Comparison of ENCODE assay signal across 22 cellular contexts in the genomic region with DNA sequence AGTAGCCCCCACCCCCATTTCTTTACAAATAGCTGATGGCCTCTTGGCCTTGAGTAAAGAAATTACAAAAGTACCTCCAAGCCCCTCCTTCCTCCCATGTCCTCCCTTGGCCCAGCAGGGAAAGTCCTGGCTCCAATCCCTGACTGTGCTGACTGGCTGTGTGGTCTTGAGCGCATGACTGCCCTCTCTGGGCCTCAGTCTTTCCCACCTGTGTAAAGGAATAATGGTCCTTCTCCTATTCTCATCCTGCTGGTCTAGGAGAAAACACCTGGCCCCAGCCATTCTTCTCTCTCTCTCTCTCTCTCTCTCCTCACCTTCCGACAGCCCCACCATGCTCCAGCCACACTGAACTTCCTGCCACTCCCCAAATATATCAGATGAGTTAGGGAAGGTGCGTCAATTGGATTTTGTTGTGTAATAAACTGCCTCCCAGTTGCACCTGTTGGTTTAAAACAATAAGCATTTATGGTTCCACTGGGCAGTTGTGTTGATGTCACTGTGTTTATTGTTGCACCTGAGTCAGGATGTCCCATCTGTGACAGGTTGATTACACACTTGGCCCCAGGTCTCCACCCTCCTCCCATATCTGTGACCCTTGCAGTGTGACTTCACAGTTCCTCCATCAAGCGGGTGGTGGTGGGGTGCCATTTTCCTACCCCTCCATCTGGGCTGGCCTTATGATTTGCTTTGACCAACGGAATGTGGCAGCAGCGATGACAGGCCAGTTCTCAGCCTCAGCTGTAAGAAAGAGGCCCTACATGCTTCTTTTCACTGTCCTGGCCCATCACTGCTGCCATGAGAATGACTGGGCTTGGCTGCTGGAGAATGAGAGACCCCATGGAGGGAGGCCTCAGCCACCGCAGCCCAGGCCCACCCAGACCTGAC. TPM values are rescaled to one million over a fixed set of nuclear protein-coding genes. Genes with fewer than 3 reads are reported as not detected.
DNase-seq lines count a peak whose midpoint lies in the region; ATAC-seq, FAIRE-seq and TF ChIP-seq lines count a peak whose summit lies in the region.
"Had no signal": no experiment of that assay in that cellular context is flagged by ENCODE, and none has a peak within 500 bp of the region (broad histone marks: within the 10 kb centered on the region; RNA-seq: fewer than 3 reads in every experiment).

No MANE protein-coding gene starts in this region.

- peak; percentile 12 for DNase-seq in activated naive CD4-positive, alpha-beta T cell treated with anti-CD3 and anti-CD28 coated beads, Interleukin-2, amount 10 ng/mL, durations not matched to agents 7 days and 5 days
- no peak for DNase-seq in activated naive CD4-positive, alpha-beta T cell treated with anti-CD3 and anti-CD28 coated beads, Interleukin-2, amount 50 U/mL, for 16 hours
- DNase-seq in activated CD8-positive, alpha-beta memory T cell treated with anti-CD3 and anti-CD28 coated beads, Interleukin-2, amount 50 U/mL, for 48 hours = peak; percentile 23
- peak; percentile 28 for DNase-seq in kidney
- peak; percentile 7 for DNase-seq in stimulated activated CD8-positive, alpha-beta memory T cell treated with anti-CD3 and anti-CD28 coated beads, Interleukin-4, amount 100 ng/mL, for 48 hours
- no peak for DNase-seq in DMS79 (lab: John Stamatoyannopoulos, UW)
- DNase-seq in NCI-H226 = no peak
- DNase-seq: activated CD4-positive, alpha-beta T cell treated with anti-CD3 and anti-CD28 coated beads, Interleukin-2, amount 10 ng/mL, durations not matched to agents 7 days and 5 days; activated naive CD8-positive, alpha-beta T cell treated with anti-CD3 and anti-CD28 coated beads, Interleukin-2, amount 10 ng/mL, durations not matched to agents 7 days and 5 days; activated T-cell treated with anti-CD3 and anti-CD28 coated beads, Interleukin-2, amount 50 U/mL, for 1 hour; left ventricle myocardium superior; NCI-H1417; NCI-H2107; NCI-H524 treated with DMSO at 0.1 percent for 48 hours; nucleus accumbens; stimulated activated CD4-positive, alpha-beta T cell treated with anti-CD3 and anti-CD28 coated beads, Interleukin-15, amount 100 ng/mL, for 24 hours had no signal

- FAIRE-seq in kidney (lab: Jason Lieb, UNC) = no peak
- FAIRE-seq: A549, endothelial cell of umbilical vein had no signal

- no peaks in the 10 kb centered on the region for H3K9me3 Mint-ChIP-seq in activated naive CD4-positive, alpha-beta T cell treated with anti-CD3 and anti-CD28 coated beads, Interleukin-2, amount 10 ng/mL, durations not matched to agents 7 days and 5 days
- H3K9me3 Mint-ChIP-seq: activated CD4-positive, alpha-beta T cell treated with anti-CD3 and anti-CD28 coated beads, Interleukin-2, amount 10 ng/mL, durations not matched to agents 7 days and 5 days; activated naive CD8-positive, alpha-beta T cell treated with anti-CD3 and anti-CD28 coated beads, Interleukin-2, amount 10 ng/mL, durations not matched to agents 7 days and 5 days; T-cell had no signal

- TF ChIP-seq CTCF in kidney (IDR thresholded peaks at IDR 0.05; ENCODE audit: borderline replicate concordance, extremely low read depth, insufficient read depth) = no peak

- no peak overlapping the region for H3K4me3 ChIP-seq in kidney (ENCODE audit: low read length in 2 of 2)
- H3K4me3 ChIP-seq: A549, heart left ventricle, suprapubic skin had no signal

- no peaks in the 10 kb centered on the region for H3K36me3 Mint-ChIP-seq in activated naive CD4-positive, alpha-beta T cell treated with anti-CD3 and anti-CD28 coated beads, Interleukin-2, amount 10 ng/mL, durations not matched to agents 7 days and 5 days
- H3K36me3 Mint-ChIP-seq: activated naive CD8-positive, alpha-beta T cell treated with anti-CD3 and anti-CD28 coated beads, Interleukin-2, amount 10 ng/mL, durations not matched to agents 7 days and 5 days; T-cell had no signal

- CTCF ChIA-PET in activated naive CD4-positive, alpha-beta T cell treated with anti-CD3 and anti-CD28 coated beads, Interleukin-2, amount 10 ng/mL, durations not matched to agents 7 days and 5 days (lab: Charles Lee) = no interaction called here

- H3K9ac ChIP-seq in kidney (ENCODE audit: low read length in 2 of 2) = no peak overlapping the region

- no peak overlapping the region for H3K4me3 Mint-ChIP-seq in activated naive CD4-positive, alpha-beta T cell treated with anti-CD3 and anti-CD28 coated beads, Interleukin-2, amount 10 ng/mL, durations not matched to agents 7 days and 5 days
- H3K4me3 Mint-ChIP-seq: activated CD4-positive, alpha-beta T cell treated with anti-CD3 and anti-CD28 coated beads, Interleukin-2, amount 10 ng/mL, durations not matched to agents 7 days and 5 days; activated naive CD8-positive, alpha-beta T cell treated with anti-CD3 and anti-CD28 coated beads, Interleukin-2, amount 10 ng/mL, durations not matched to agents 7 days and 5 days; T-cell had no signal

- H3K27ac ChIP-seq in kidney (ENCODE audit: low read depth in 2 of 2, low read length in 2 of 2) = no peak overlapping the region
- H3K27ac ChIP-seq: A549, heart left ventricle, suprapubic skin had no signal

- H3K4me1 Mint-ChIP-seq in activated naive CD4-positive, alpha-beta T cell treated with anti-CD3 and anti-CD28 coated beads, Interleukin-2, amount 10 ng/mL, durations not matched to agents 7 days and 5 days = no peaks in the 10 kb centered on the region
- H3K4me1 Mint-ChIP-seq: activated CD4-positive, alpha-beta T cell treated with anti-CD3 and anti-CD28 coated beads, Interleukin-2, amount 10 ng/mL, durations not matched to agents 7 days and 5 days; activated naive CD8-positive, alpha-beta T cell treated with anti-CD3 and anti-CD28 coated beads, Interleukin-2, amount 10 ng/mL, durations not matched to agents 7 days and 5 days; T-cell had no signal

- intact Hi-C loops in kidney (cut with DNase I) = no loop called here

- no peaks in the 10 kb centered on the region for H3K36me3 ChIP-seq in kidney (ENCODE audit: control insufficient read depth in 1 of 2, insufficient read depth in 2 of 2, low read length in 2 of 2)
- H3K36me3 ChIP-seq: heart left ventricle, suprapubic skin had no signal

- no peaks in the 10 kb centered on the region for H3K4me1 ChIP-seq in kidney (ENCODE audit: control insufficient read depth in 1 of 2, insufficient read depth in 1 of 2, low read depth in 1 of 2, low read length in 2 of 2)
- H3K4me1 ChIP-seq: A549, heart left ventricle, suprapubic skin had no signal

- no peaks in the 10 kb centered on the region for H3K9me3 ChIP-seq in kidney (ENCODE audit: control insufficient read depth in 1 of 2, low read length in 2 of 2)
- H3K9me3 ChIP-seq: A549, suprapubic skin had no signal

- H3K27ac Mint-ChIP-seq in activated naive CD4-positive, alpha-beta T cell treated with anti-CD3 and anti-CD28 coated beads, Interleukin-2, amount 10 ng/mL, durations not matched to agents 7 days and 5 days = no peak overlapping the region
- H3K27ac Mint-ChIP-seq: activated CD4-positive, alpha-beta T cell treated with anti-CD3 and anti-CD28 coated beads, Interleukin-2, amount 10 ng/mL, durations not matched to agents 7 days and 5 days; activated naive CD8-positive, alpha-beta T cell treated with anti-CD3 and anti-CD28 coated beads, Interleukin-2, amount 10 ng/mL, durations not matched to agents 7 days and 5 days; T-cell had no signal

- ATAC-seq in GM18498 (IDR thresholded peaks at IDR 0.05; ENCODE audit: unreplicated experiment) = no peak
- ATAC-seq: heart left ventricle, left ventricle myocardium superior, T-cell had no signal

- H3K27me3 Mint-ChIP-seq in activated naive CD4-positive, alpha-beta T cell treated with anti-CD3 and anti-CD28 coated beads, Interleukin-2, amount 10 ng/mL, durations not matched to agents 7 days and 5 days = peaks cover 36% of the 10 kb centered on the region
- H3K27me3 Mint-ChIP-seq: T-cell had no signal

RNA-seq across cellular contexts. Expression of gene LRP8, which starts 22.3 kb away (rescaled TPM):
- total RNA-seq in kidney = 6.9 TPM
- polyA plus RNA-seq in kidney (ENCODE audit: insufficient read depth, low read depth, low replicate concordance) = 1.4 TPM

Comparison
In these comparisons a context has a peak if more than half of its experiments do, and no peak if none do; other contexts are left out.
1. DNase-seq: peak in activated naive CD4-positive, alpha-beta T cell treated with anti-CD3 and anti-CD28 coated beads, Interleukin-2, amount 10 ng/mL, durations not matched to agents 7 days and 5 days (single experiment), activated CD8-positive, alpha-beta memory T cell treated with anti-CD3 and anti-CD28 coated beads, Interleukin-2, amount 50 U/mL, for 48 hours (single experiment), kidney (single experiment) and stimulated activated CD8-positive, alpha-beta memory T cell treated with anti-CD3 and anti-CD28 coated beads, Interleukin-4, amount 100 ng/mL, for 48 hours (single experiment); none in activated naive CD4-positive, alpha-beta T cell treated with anti-CD3 and anti-CD28 coated beads, Interleukin-2, amount 50 U/mL, for 16 hours (single experiment), DMS79 (single experiment) and NCI-H226 (single experiment).